ENCODE assay signal across 9 cellular contexts in genomic region chr7:3042861-3043489, GRCh38. TPM values are rescaled to one million over a fixed set of nuclear protein-coding genes. Genes with fewer than 3 reads are reported as not detected.
DNase-seq lines count a peak whose midpoint lies in the region; ATAC-seq and TF ChIP-seq lines count a peak whose summit lies in the region.
"Had no signal": no experiment of that assay in that cellular context is flagged by ENCODE, and none has a peak within 500 bp of the region (broad histone marks: within the 10 kb centered on the region; RNA-seq: fewer than 3 reads in every experiment).

No MANE protein-coding gene starts in this region.

- H3K4me1 ChIP-seq in ascending aorta: no peaks in the 10 kb centered on the region

- peak; percentile 30 to 62 for DNase-seq in activated CD4-positive, alpha-beta T cell treated with anti-CD3 and anti-CD28 coated beads for 24 hours (ENCODE audit: low read depth in 2 of 2)
- no peak for DNase-seq in epithelial cell of proximal tubule (ENCODE audit: low read depth)
- DNase-seq in stimulated activated CD4-positive, alpha-beta T cell treated with anti-CD3 and anti-CD28 coated beads, Interleukin-4, amount 100 ng/mL, for 48 hours (ENCODE audit: low read depth in 2 of 2): peak; percentile 45 to 68
- no peak for DNase-seq in amniotic stem cell (lab: John Stamatoyannopoulos, UW)
- DNase-seq in HPDE6-E6E7 (ENCODE audit: extremely low spot score): no peak
- no peak for DNase-seq in ascending aorta (ENCODE audit: low spot score in 2 of 2)

- peaks cover 5% of the 10 kb centered on the region for H3K27me3 ChIP-seq in ascending aorta

- no peaks in the 10 kb centered on the region for H3K9me3 ChIP-seq in ascending aorta

- H3K4me3 ChIP-seq in epithelial cell of proximal tubule (ENCODE audit: low read depth, low read length) (peak overlapping the region; percentile 60), ascending aorta (peak overlapping the region in 1 of 2 donors; percentile 58)

- TF ChIP-seq CTCF in epithelial cell of proximal tubule (conservative IDR thresholded peaks at IDR 0.05; ENCODE audit: low read depth, low read length) (no peak), ascending aorta (IDR thresholded peaks at IDR 0.05) (no peak)

- ATAC-seq in GM18907 (IDR thresholded peaks at IDR 0.05; ENCODE audit: unreplicated experiment): peak; percentile 69
- peak; percentile 62 for ATAC-seq in HG03045 (IDR thresholded peaks at IDR 0.05; ENCODE audit: unreplicated experiment)

- H3K27ac ChIP-seq in ascending aorta: no peak overlapping the region
- H3K27ac ChIP-seq: VCaP had no signal

- intact Hi-C loops in ascending aorta (cut with DNase I): no loop called here

- H3K36me3 ChIP-seq in ascending aorta: no peaks in the 10 kb centered on the region

RNA-seq across cellular contexts. Expression of gene CARD11, which starts 0.7 kb away (rescaled TPM):
- 18.7 and 22.9 TPM in 2 replicates for total RNA-seq in epithelial cell of proximal tubule
- 0.64 TPM for total RNA-seq in ascending aorta

Comparison
In these comparisons a context has a peak if more than half of its experiments do, and no peak if none do; other contexts are left out.
1. DNase-seq: peak in activated CD4-positive, alpha-beta T cell treated with anti-CD3 and anti-CD28 coated beads for 24 hours (2 of 2) and stimulated activated CD4-positive, alpha-beta T cell treated with anti-CD3 and anti-CD28 coated beads, Interleukin-4, amount 100 ng/mL, for 48 hours (2 of 2); none in epithelial cell of proximal tubule (single experiment), amniotic stem cell (single experiment), HPDE6-E6E7 (single experiment) and ascending aorta (0 of 2).
2. RNA of gene CARD11, which starts 0.7 kb away (total RNA-seq): 18.7 to 22.9 TPM in epithelial cell of proximal tubule; 0.64 TPM in ascending aorta (single experiment); every median in the first group is over 10 times any median in the second.